Comparison of ENCODE assay signal across 8 cellular contexts in genomic region chr22:28773461-28773867, GRCh38. TPM values are rescaled to one million over a fixed set of nuclear protein-coding genes. Genes with fewer than 3 reads are reported as not detected.
DNase-seq lines count a peak whose midpoint lies in the region; ATAC-seq lines count a peak whose summit lies in the region.

No MANE protein-coding gene starts in this region.

- DNase-seq in GM04503 (ENCODE audit: low read depth) (peak; percentile 47), M059J (ENCODE audit: low read depth) (peak; percentile 71), NCI-H82 treated with DMSO at 0.1 percent for 48 hours (lab: John Stamatoyannopoulos, UW; ENCODE audit: unreplicated experiment) (no peak), NOMO-1 treated with dmso at 0.1 percent for 144 hours (lab: John Stamatoyannopoulos, UW; ENCODE audit: unreplicated experiment) (no peak)
- no peak for DNase-seq in stimulated activated CD4-positive, alpha-beta T cell treated with anti-CD3 and anti-CD28 coated beads, Interleukin-15, amount 100 ng/mL, for 24 hours

- H3K4me3 ChIP-seq in mucosa of stomach (ENCODE audit: low read length): peak overlapping the region; percentile 48

- peak overlapping the region; percentile 65 for H3K27ac ChIP-seq in cingulate gyrus (ENCODE audit: low read depth, low read length)

- no peaks in the 10 kb centered on the region for H3K4me1 ChIP-seq in mucosa of stomach (ENCODE audit: control insufficient read depth, insufficient read depth, low read length)

- H3K9me3 ChIP-seq in mucosa of stomach (ENCODE audit: control insufficient read depth, low read length): no peaks in the 10 kb centered on the region

- no peaks in the 10 kb centered on the region for H3K27me3 ChIP-seq in mucosa of stomach (ENCODE audit: control insufficient read depth, insufficient read depth, low read length)

- no peaks in the 10 kb centered on the region for H3K36me3 ChIP-seq in mucosa of stomach (ENCODE audit: control insufficient read depth, insufficient read depth, low read length)

- peak overlapping the region; percentile 88 for H3K9ac ChIP-seq in mucosa of stomach (ENCODE audit: low read length)

- peak; percentile 11 for ATAC-seq in GM21786 (IDR thresholded peaks at IDR 0.05; ENCODE audit: unreplicated experiment)

RNA-seq across cellular contexts. Expression of gene CCDC117, which starts 1.0 kb away (rescaled TPM):
- 24.4 and 35.2 TPM in 2 replicates for total RNA-seq in M059J (2014; rRNA removed; shearing (Covaris generic))

RNA-seq across cellular contexts. Expression of gene XBP1, which starts 26.9 kb away (rescaled TPM):
- 170 and 177 TPM in 2 replicates for total RNA-seq in M059J (2014; rRNA removed; shearing (Covaris generic))

RNA-seq across cellular contexts. Expression of gene HSCB, which starts 31.6 kb away (rescaled TPM):
- total RNA-seq in M059J (2014; rRNA removed; shearing (Covaris generic)): 26.8 and 49.8 TPM in 2 replicates

RNA-seq across cellular contexts. Expression of gene CHEK2, which starts 31.8 kb away (rescaled TPM):
- total RNA-seq in M059J (2014; rRNA removed; shearing (Covaris generic)): 18.4 and 44.7 TPM in 2 replicates

Comparison
In these comparisons a context has a peak if more than half of its experiments do, and no peak if none do; other contexts are left out.
1. DNase-seq: peak in GM04503 (single experiment) and M059J (single experiment); none in NCI-H82 treated with DMSO at 0.1 percent for 48 hours (single experiment), stimulated activated CD4-positive, alpha-beta T cell treated with anti-CD3 and anti-CD28 coated beads, Interleukin-15, amount 100 ng/mL, for 24 hours (single experiment) and NOMO-1 treated with dmso at 0.1 percent for 144 hours (single experiment).